In genomic region chr6:10747251-10747972, GRCh38 we compare ENCODE assay signal across 8 cellular contexts. TPM values are rescaled to one million over a fixed set of nuclear protein-coding genes. Genes with fewer than 3 reads are reported as not detected.
DNase-seq lines count a peak whose midpoint lies in the region; ATAC-seq and TF ChIP-seq lines count a peak whose summit lies in the region.

TSS of gene TMEM14B (plus strand) at chr6:10747805. CDS start at chr6:10749246, 1,441 bp downstream.

- no peak for TF ChIP-seq CTCF in osteocyte (IDR thresholded peaks at IDR 0.05)

- H3K4me3 ChIP-seq in GM08714 (ENCODE audit: low read length) = peak within 1 kb of the TSS; percentile 100
- H3K4me3 ChIP-seq in thymus (ENCODE audit: low read length) = peak within 1 kb of the TSS; percentile 84

- peak; percentile 95 for ATAC-seq in HG02610 (IDR thresholded peaks at IDR 0.05; ENCODE audit: unreplicated experiment)

- H3K9me3 ChIP-seq in thymus (ENCODE audit: control insufficient read depth) = no peaks in the 10 kb centered on the region

- peaks cover 22% of the 10 kb centered on the region for H3K4me1 ChIP-seq in thymus (ENCODE audit: control insufficient read depth, insufficient read depth, low read length)

- 2% methylated on average over 52 of the region's 52 CpGs for WGBS in thymus

- peaks cover 2% of the 10 kb centered on the region for H3K36me3 Mint-ChIP-seq in activated naive CD8-positive, alpha-beta T cell
- peaks cover 18% of the 10 kb centered on the region for H3K36me3 Mint-ChIP-seq in osteocyte (ENCODE audit: unreplicated experiment)

- peak within 1 kb of the TSS; percentile 91 for H3K27ac Mint-ChIP-seq in activated naive CD8-positive, alpha-beta T cell
- H3K27ac Mint-ChIP-seq in osteocyte (ENCODE audit: unreplicated experiment) = peak within 1 kb of the TSS; percentile 93

- H3K4me3 Mint-ChIP-seq in activated naive CD8-positive, alpha-beta T cell = peak within 1 kb of the TSS; percentile 93
- peak within 1 kb of the TSS; percentile 89 for H3K4me3 Mint-ChIP-seq in osteocyte (ENCODE audit: unreplicated experiment)

- no peaks in the 10 kb centered on the region for H3K27me3 ChIP-seq in thymus (ENCODE audit: control insufficient read depth, insufficient read depth)

- DNase-seq in NCI-H1092 treated with DMSO at 0.1 percent for 48 hours (lab: John Stamatoyannopoulos, UW) (peak; percentile 89), SKM-1 (lab: John Stamatoyannopoulos, UW; ENCODE audit: unreplicated experiment) (peak; percentile 97), glomerular visceral epithelial cell (ENCODE audit: extremely low spot score) (peak; percentile 98), osteocyte (ENCODE audit: extremely low spot score, unreplicated experiment) (peak; percentile 100)

- H3K4me1 Mint-ChIP-seq in activated naive CD8-positive, alpha-beta T cell (ENCODE audit: low read depth) = peaks cover 45% of the 10 kb centered on the region
- peaks cover 21% of the 10 kb centered on the region for H3K4me1 Mint-ChIP-seq in osteocyte (ENCODE audit: unreplicated experiment)

- H3K9me3 Mint-ChIP-seq in activated naive CD8-positive, alpha-beta T cell (ENCODE audit: low read depth) = no peaks in the 10 kb centered on the region
- no peaks in the 10 kb centered on the region for H3K9me3 Mint-ChIP-seq in osteocyte (ENCODE audit: unreplicated experiment)

- peaks cover 20% of the 10 kb centered on the region for H3K36me3 ChIP-seq in thymus (ENCODE audit: control insufficient read depth, insufficient read depth)

- H3K27me3 Mint-ChIP-seq in activated naive CD8-positive, alpha-beta T cell = no peaks in the 10 kb centered on the region
- H3K27me3 Mint-ChIP-seq in osteocyte (ENCODE audit: unreplicated experiment) = no peaks in the 10 kb centered on the region

- H3K27ac ChIP-seq in thymus (ENCODE audit: low read depth) = peak within 1 kb of the TSS; percentile 89

RNA-seq across cellular contexts. Expression of gene TMEM14B, which starts in this region (rescaled TPM):
- 59.0 and 61.6 TPM in 2 replicates for total RNA-seq in osteocyte
- 95.4 TPM for polyA plus RNA-seq in thymus

Comparison
In these comparisons a context has a peak if more than half of its experiments do, and no peak if none do; other contexts are left out.
1. Peak in every context shown above with its lines: DNase-seq, ATAC-seq, H3K4me3 ChIP-seq and H3K27ac ChIP-seq.